2 cellular contexts compared by ENCODE assay signal in genomic region chr14:73188501-73188903, GRCh38.
TF ChIP-seq lines count a peak whose summit lies in the region.

No MANE protein-coding gene starts in this region.

TF ChIP-seq in SK-N-SH, 30 proteins besides CTCF, POLR2A, EP300 and RAD21 (continued from another document):
- no peak for TF ChIP-seq MEF2A (IDR thresholded peaks at IDR 0.05; ENCODE audit: borderline replicate concordance, low read depth)
- 0 out of 2 replicates have a peak, but pooled peaks have one; percentile 9 for TF ChIP-seq FOSL2 (IDR thresholded peaks at IDR 0.05; ENCODE audit: borderline replicate concordance, low read depth)
- no peak for TF ChIP-seq TEAD4 (IDR thresholded peaks at IDR 0.05; ENCODE audit: borderline replicate concordance, insufficient read depth)
- no peak for TF ChIP-seq SMC3 (IDR thresholded peaks at IDR 0.05; ENCODE audit: low read depth, low read length)
- TF ChIP-seq CHD2 (IDR thresholded peaks at IDR 0.05; ENCODE audit: low read length, partially characterized antibody), result no peak

TF ChIP-seq in SK-N-SH treated with all-trans-retinoic acid at 6 μM for 48 hours, 23 proteins besides CTCF, POLR2A, EP300 and RAD21 (continued from another document):
- no peak for TF ChIP-seq CREB5 (CRISPR knock-in tag; IDR thresholded peaks at IDR 0.05; ENCODE audit: low read depth)
- TF ChIP-seq ESRRG (CRISPR knock-in tag; IDR thresholded peaks at IDR 0.05), result no peak
- TF ChIP-seq ZNF565 (CRISPR knock-in tag; conservative IDR thresholded peaks at IDR 0.05; ENCODE audit: low read depth), result no peak
TF ChIP-seq in SK-N-SH treated with all-trans-retinoic acid at 6 μM for 48 hours: peak in this region for 0.
